ENCODE assay signal across 1 cellular context in the genomic region with DNA sequence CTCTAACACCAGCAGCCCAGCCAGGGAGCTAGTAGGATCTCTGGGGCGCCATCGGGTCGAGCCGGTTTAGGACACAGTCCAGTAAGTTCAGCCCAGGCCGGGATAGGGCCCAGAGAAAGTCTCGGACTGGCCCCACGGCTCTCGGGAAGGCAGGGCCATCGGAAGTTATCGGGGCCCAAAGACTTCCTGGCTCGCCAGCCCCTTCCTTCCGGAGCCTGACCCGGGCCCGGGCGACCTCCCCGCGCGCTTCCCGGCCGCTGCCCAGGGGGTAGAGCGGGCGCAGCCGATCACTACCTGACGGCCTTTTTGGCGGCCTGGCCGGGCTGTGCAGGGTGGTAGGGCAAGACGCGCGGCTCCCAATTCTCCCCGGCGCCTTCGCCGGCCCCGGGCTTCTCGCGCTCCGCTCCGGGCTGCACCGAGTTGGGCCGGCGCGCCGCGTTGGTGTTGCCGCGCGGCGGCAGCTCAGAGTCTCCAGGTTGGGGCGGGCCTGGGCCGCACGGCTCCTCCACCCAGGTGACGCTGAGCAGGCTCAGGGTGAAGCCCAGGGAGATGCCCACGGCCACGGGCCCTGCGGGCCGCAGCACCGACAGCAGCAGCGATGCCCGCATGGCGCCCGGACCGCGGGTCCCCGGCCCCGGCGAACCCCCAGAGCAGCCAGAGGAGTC.
TF ChIP-seq lines count a peak whose summit lies in the region.

No MANE protein-coding gene starts in this region.

TF ChIP-seq in IMR-90, 13 proteins besides CTCF, POLR2A, EP300 and RAD21:
- TF ChIP-seq CHD1 (IDR thresholded peaks at IDR 0.05; ENCODE audit: low read depth, low read length) = no peak
- TF ChIP-seq RFX5 (IDR thresholded peaks at IDR 0.05; ENCODE audit: low read depth, low read length) = no peak
- TF ChIP-seq FOS (IDR thresholded peaks at IDR 0.05; ENCODE audit: low read depth, low read length) = no peak
- TF ChIP-seq MXI1 (IDR thresholded peaks at IDR 0.05; ENCODE audit: borderline replicate concordance, low read depth, low read length) = no peak
- no peak for TF ChIP-seq BHLHE40 (IDR thresholded peaks at IDR 0.05; ENCODE audit: low read depth, low read length)
- TF ChIP-seq SMC3 (IDR thresholded peaks at IDR 0.05; ENCODE audit: low read depth, low read length) = no peak
- TF ChIP-seq NFE2L2 (IDR thresholded peaks at IDR 0.05; ENCODE audit: low read depth, low read length) = no peak
- TF ChIP-seq RCOR1 (IDR thresholded peaks at IDR 0.05; ENCODE audit: insufficient replicate concordance, low read length) = no peak
